8 cellular contexts compared by ENCODE assay signal in the genomic region with DNA sequence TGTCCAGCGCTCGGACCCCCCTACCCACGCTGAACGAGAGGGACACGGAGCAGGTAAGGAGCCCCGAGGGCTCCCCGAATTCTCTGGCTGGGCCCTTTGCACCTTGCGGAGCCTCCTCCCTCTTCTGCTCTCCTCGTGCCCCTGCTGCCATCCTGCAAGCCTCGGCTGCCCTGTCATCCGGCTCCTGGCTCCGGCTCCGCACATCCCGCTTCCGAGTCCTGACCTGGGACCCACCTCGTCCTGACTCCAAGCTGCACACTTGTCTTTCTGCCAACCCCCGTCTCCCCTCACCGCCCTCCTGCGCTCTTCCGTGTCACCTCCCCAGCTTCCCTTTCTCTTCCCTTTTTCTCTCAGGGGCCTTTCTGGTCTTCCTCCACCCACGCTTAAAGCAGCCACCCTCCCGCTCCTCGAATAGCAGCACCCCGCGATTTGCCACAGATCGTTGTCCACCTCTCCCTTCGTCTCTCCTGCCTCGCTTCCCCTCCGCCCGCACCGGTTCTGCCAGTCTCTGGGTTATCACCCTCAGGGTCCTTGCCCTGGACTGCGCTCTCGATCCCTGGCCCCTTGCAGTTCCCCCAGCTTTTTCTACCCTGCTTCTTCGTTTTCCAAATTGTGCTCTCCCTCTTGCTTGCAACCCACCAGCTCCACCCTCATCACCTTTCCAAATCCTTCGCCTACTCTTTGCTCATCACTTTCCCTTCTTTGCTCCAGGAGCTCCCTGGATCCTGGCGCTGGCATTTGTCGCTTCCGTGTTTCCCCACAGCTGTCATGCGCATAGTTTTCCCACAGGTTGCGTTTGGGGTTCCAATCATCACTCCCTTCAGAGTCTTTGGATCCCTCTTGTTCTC.
DNase-seq lines count a peak whose midpoint lies in the region; ATAC-seq and TF ChIP-seq lines count a peak whose summit lies in the region.

No MANE protein-coding gene starts in this region.

- H3K9me3 ChIP-seq in OCI-LY3 (ENCODE audit: insufficient read depth, low read length) (no peaks in the 10 kb centered on the region), iPS-20b (ENCODE audit: insufficient read depth, low read depth, low read length) (no peaks in the 10 kb centered on the region)

- H2AFZ ChIP-seq in OCI-LY3 (ENCODE audit: low read depth, low read length): no peak overlapping the region; the same call in 1 of the 2 replicates

- H3K4me1 ChIP-seq in OCI-LY3 (ENCODE audit: low read length) (peaks cover 25% of the 10 kb centered on the region), iPS-20b (ENCODE audit: insufficient read depth, low read length) (peaks cover 40% of the 10 kb centered on the region)

- peak; percentile 58 for DNase-seq in CD1c-positive myeloid dendritic cell (ENCODE audit: extremely low spot score)
- peak; percentile 26 for DNase-seq in stimulated activated CD4-positive, alpha-beta T cell treated with anti-CD3 and anti-CD28 coated beads, Interleukin-12 subunit alpha, Interleukin-12 subunit beta, amount 100 ng/mL, for 4 hours

- H4K20me1 ChIP-seq in OCI-LY3 (ENCODE audit: insufficient read depth, low read length): peaks cover 48% of the 10 kb centered on the region

- H3K4me3 ChIP-seq in OCI-LY3 (ENCODE audit: low read length): peak overlapping the region; percentile 99
- peak overlapping the region; percentile 91 for H3K4me3 ChIP-seq in iPS-20b (ENCODE audit: low read length)

- H3K9ac ChIP-seq in OCI-LY3 (ENCODE audit: low read length) (peak overlapping the region; percentile 100), iPS-20b (ENCODE audit: low read depth, low read length) (peak overlapping the region; percentile 92)

- H3K27ac ChIP-seq in OCI-LY3 (ENCODE audit: low read length) (peak overlapping the region; percentile 75), angular gyrus (ENCODE audit: low read depth, low read length) (peak overlapping the region; percentile 64), iPS-20b (ENCODE audit: low read length) (no peak overlapping the region)

- peaks cover 58% of the 10 kb centered on the region for H3K79me2 ChIP-seq in OCI-LY3 (ENCODE audit: low read length)

- H3K27me3 ChIP-seq in OCI-LY3 (ENCODE audit: low read depth, low read length): no peaks in the 10 kb centered on the region
- H3K27me3 ChIP-seq in iPS-20b (ENCODE audit: insufficient read depth, low read length): no peaks in the 10 kb centered on the region

- ATAC-seq in GM19455 (IDR thresholded peaks at IDR 0.05; ENCODE audit: unreplicated experiment) (peak; percentile 6), HG02623 (IDR thresholded peaks at IDR 0.05; ENCODE audit: unreplicated experiment) (no peak), GM19395 (IDR thresholded peaks at IDR 0.05; ENCODE audit: unreplicated experiment) (no peak)

- H3K36me3 ChIP-seq in OCI-LY3 (replicated peaks; ENCODE audit: low read depth, low read length) (peaks cover 31% of the 10 kb centered on the region), iPS-20b (ENCODE audit: insufficient read depth, low read depth, low read length) (peaks cover 9% of the 10 kb centered on the region; the same call in 1 of the 2 replicates)

- TF ChIP-seq CTCF in OCI-LY3 (IDR thresholded peaks at IDR 0.05; ENCODE audit: low read depth, low read length): no peak

- peak overlapping the region; percentile 99 for H3K4me2 ChIP-seq in OCI-LY3 (ENCODE audit: low read length)
